ENCODE assay signal across 2 cellular contexts in genomic region chr19:58500242-58500641, GRCh38.
TF ChIP-seq lines count a peak whose summit lies in the region.

No MANE protein-coding gene starts in this region.

TF ChIP-seq in GM23338, 12 proteins besides CTCF, POLR2A, EP300 and RAD21:
- TF ChIP-seq POLR2AphosphoS5 (IDR thresholded peaks at IDR 0.05; ENCODE audit: low read depth), result no peak

TF ChIP-seq in GM12878, 131 proteins besides CTCF, POLR2A, EP300 and RAD21:
- no peak for TF ChIP-seq ZNF24 (IDR thresholded peaks at IDR 0.05)
- TF ChIP-seq STAT1 (conservative IDR thresholded peaks at IDR 0.05), result no peak
- no peak for TF ChIP-seq MEF2A (IDR thresholded peaks at IDR 0.05; ENCODE audit: insufficient read depth, low read depth, low read length)
